ENCODE assay signal across 1 cellular context in genomic region chr12:112105891-112106290, GRCh38.
TF ChIP-seq lines count a peak whose summit lies in the region.

No MANE protein-coding gene starts in this region.

TF ChIP-seq in GM23338, 12 proteins besides CTCF, POLR2A, EP300 and RAD21:
- TF ChIP-seq, protein P1, sequence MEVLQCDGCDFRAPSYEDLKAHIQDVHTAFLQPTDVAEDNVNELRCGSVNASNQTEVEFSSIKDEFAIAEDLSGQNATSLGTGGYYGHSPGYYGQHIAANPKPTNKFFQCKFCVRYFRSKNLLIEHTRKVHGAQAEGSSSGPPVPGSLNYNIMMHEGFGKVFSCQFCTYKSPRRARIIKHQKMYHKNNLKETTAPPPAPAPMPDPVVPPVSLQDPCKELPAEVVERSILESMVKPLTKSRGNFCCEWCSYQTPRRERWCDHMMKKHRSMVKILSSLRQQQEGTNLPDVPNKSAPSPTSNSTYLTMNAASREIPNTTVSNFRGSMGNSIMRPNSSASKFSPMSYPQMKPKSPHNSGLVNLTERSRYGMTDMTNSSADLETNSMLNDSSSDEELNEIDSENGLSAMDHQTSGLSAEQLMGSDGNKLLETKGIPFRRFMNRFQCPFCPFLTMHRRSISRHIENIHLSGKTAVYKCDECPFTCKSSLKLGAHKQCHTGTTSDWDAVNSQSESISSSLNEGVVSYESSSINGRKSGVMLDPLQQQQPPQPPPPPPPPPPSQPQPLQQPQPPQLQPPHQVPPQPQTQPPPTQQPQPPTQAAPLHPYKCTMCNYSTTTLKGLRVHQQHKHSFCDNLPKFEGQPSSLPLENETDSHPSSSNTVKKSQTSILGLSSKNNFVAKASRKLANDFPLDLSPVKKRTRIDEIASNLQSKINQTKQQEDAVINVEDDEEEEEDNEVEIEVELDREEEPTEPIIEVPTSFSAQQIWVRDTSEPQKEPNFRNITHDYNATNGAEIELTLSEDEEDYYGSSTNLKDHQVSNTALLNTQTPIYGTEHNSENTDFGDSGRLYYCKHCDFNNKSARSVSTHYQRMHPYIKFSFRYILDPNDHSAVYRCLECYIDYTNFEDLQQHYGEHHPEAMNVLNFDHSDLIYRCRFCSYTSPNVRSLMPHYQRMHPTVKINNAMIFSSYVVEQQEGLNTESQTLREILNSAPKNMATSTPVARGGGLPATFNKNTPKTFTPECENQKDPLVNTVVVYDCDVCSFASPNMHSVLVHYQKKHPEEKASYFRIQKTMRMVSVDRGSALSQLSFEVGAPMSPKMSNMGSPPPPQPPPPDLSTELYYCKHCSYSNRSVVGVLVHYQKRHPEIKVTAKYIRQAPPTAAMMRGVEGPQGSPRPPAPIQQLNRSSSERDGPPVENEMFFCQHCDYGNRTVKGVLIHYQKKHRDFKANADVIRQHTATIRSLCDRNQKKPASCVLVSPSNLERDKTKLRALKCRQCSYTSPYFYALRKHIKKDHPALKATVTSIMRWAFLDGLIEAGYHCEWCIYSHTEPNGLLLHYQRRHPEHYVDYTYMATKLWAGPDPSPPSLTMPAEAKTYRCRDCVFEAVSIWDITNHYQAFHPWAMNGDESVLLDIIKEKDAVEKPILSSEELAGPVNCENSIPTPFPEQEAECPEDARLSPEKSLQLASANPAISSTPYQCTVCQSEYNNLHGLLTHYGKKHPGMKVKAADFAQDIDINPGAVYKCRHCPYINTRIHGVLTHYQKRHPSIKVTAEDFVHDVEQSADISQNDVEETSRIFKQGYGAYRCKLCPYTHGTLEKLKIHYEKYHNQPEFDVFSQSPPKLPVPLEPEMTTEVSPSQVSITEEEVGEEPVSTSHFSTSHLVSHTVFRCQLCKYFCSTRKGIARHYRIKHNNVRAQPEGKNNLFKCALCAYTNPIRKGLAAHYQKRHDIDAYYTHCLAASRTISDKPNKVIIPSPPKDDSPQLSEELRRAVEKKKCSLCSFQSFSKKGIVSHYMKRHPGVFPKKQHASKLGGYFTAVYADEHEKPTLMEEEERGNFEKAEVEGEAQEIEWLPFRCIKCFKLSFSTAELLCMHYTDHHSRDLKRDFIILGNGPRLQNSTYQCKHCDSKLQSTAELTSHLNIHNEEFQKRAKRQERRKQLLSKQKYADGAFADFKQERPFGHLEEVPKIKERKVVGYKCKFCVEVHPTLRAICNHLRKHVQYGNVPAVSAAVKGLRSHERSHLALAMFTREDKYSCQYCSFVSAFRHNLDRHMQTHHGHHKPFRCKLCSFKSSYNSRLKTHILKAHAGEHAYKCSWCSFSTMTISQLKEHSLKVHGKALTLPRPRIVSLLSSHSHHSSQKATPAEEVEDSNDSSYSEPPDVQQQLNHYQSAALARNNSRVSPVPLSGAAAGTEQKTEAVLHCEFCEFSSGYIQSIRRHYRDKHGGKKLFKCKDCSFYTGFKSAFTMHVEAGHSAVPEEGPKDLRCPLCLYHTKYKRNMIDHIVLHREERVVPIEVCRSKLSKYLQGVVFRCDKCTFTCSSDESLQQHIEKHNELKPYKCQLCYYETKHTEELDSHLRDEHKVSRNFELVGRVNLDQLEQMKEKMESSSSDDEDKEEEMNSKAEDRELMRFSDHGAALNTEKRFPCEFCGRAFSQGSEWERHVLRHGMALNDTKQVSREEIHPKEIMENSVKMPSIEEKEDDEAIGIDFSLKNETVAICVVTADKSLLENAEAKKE (CRISPR knock-in tag; IDR thresholded peaks at IDR 0.05), result no peak
- TF ChIP-seq JUNB (IDR thresholded peaks at IDR 0.05; ENCODE audit: unreplicated experiment) (no peak), ZNF114 (CRISPR knock-in tag; IDR thresholded peaks at IDR 0.05) (no peak), POLR2AphosphoS5 (IDR thresholded peaks at IDR 0.05; ENCODE audit: low read depth) (no peak)
TF ChIP-seq in GM23338: peak in this region for 0.
